9 cellular contexts compared by ENCODE assay signal in genomic region chr10:133335238-133336122, GRCh38. TPM values are rescaled to one million over a fixed set of nuclear protein-coding genes. Genes with fewer than 3 reads are reported as not detected.
DNase-seq lines count a peak whose midpoint lies in the region; ATAC-seq and TF ChIP-seq lines count a peak whose summit lies in the region.
"Had no signal": no experiment of that assay in that cellular context is flagged by ENCODE, and none has a peak within 500 bp of the region (broad histone marks: within the 10 kb centered on the region; RNA-seq: fewer than 3 reads in every experiment).

No MANE protein-coding gene starts in this region.

- ATAC-seq in left ventricle myocardium superior = peak; percentile 27
- no peak for ATAC-seq in GM18907 (IDR thresholded peaks at IDR 0.05; ENCODE audit: unreplicated experiment)
- no peak for ATAC-seq in GM21526 (IDR thresholded peaks at IDR 0.05; ENCODE audit: low FRiP score, unreplicated experiment)

- no peak for TF ChIP-seq CTCF in retinal pigment epithelial cell (conservative IDR thresholded peaks at IDR 0.05; ENCODE audit: low read depth, low read length)
- no peak for TF ChIP-seq CTCF in vagina (IDR thresholded peaks at IDR 0.05)

- DNase-seq in Daoy (ENCODE audit: low read depth) = peak; percentile 45
- DNase-seq in T follicular helper cell (ENCODE audit: low read depth) = peak; percentile 88
- DNase-seq in amniotic epithelial cell (ENCODE audit: low read depth) = peak; percentile 57
- DNase-seq in left ventricle myocardium superior = peak; percentile 69
- DNase-seq in retinal pigment epithelial cell (ENCODE audit: low read depth) = no peak
- DNase-seq in vagina (ENCODE audit: extremely low spot score in 2 of 2) = no peak

- intact Hi-C loops in left ventricle myocardium superior (cut with micrococcal nuclease) = no loop called here
- intact Hi-C loops in vagina (cut with DNase I) = no loop called here

- H3K9me3 ChIP-seq in vagina = no peaks in the 10 kb centered on the region

- H3K4me3 ChIP-seq in retinal pigment epithelial cell (ENCODE audit: low read length) (peak overlapping the region; percentile 37), vagina (peak overlapping the region; percentile 29 to 41)

- H3K27me3 ChIP-seq in vagina = peaks cover 7% of the 10 kb centered on the region

- H3K27ac ChIP-seq in vagina = no peak overlapping the region
- H3K27ac ChIP-seq: HL-60 had no signal

- H3K4me1 ChIP-seq in vagina = peaks cover 25% of the 10 kb centered on the region

- no peaks in the 10 kb centered on the region for H3K36me3 ChIP-seq in vagina

- TF ChIP-seq POLR2A in vagina (IDR thresholded peaks at IDR 0.05) = no peak

RNA-seq across cellular contexts. Expression of gene CALY, which starts 1.2 kb away (rescaled TPM):
- total RNA-seq in Daoy (2014; rRNA removed; shearing (Covaris generic)) = not detected in 2 replicates
- not detected for total RNA-seq in left ventricle myocardium superior
- 4.7 TPM for total RNA-seq in vagina

RNA-seq across cellular contexts. Expression of gene PRAP1, which starts 11.7 kb away (rescaled TPM):
- not detected in 2 replicates for total RNA-seq in Daoy (2014; rRNA removed; shearing (Covaris generic))
- total RNA-seq in left ventricle myocardium superior (not detected), vagina (not detected)

RNA-seq across cellular contexts. Expression of gene FUOM, which starts 22.3 kb away (rescaled TPM):
- total RNA-seq in Daoy (2014; rRNA removed; shearing (Covaris generic)) = 0.80 and 2.9 TPM in 2 replicates
- total RNA-seq in left ventricle myocardium superior (9.3 TPM), vagina (54.0 TPM)

RNA-seq across cellular contexts. Expression of gene ZNF511, which starts 26.8 kb away (rescaled TPM):
- 29.8 and 40.9 TPM in 2 replicates for total RNA-seq in Daoy (2014; rRNA removed; shearing (Covaris generic))
- total RNA-seq in left ventricle myocardium superior = 45.1 TPM
- 36.3 TPM for total RNA-seq in vagina

RNA-seq across cellular contexts. Expression of gene TUBGCP2, which starts 26.8 kb away (rescaled TPM):
- 19.8 and 21.6 TPM in 2 replicates for total RNA-seq in Daoy (2014; rRNA removed; shearing (Covaris generic))
- total RNA-seq in left ventricle myocardium superior = 42.6 TPM
- total RNA-seq in vagina = 41.7 TPM

Comparison
In these comparisons a context has a peak if more than half of its experiments do, and no peak if none do; other contexts are left out.
1. DNase-seq: peak in Daoy (single experiment), T follicular helper cell (single experiment), amniotic epithelial cell (single experiment) and left ventricle myocardium superior (single experiment); none in retinal pigment epithelial cell (single experiment) and vagina (0 of 2).